In genomic region chr6:111683749-111684267, GRCh38 we compare ENCODE assay signal across 10 cellular contexts.
DNase-seq lines count a peak whose midpoint lies in the region; TF ChIP-seq lines count a peak whose summit lies in the region.
"Had no signal": no experiment of that assay in that cellular context is flagged by ENCODE, and none has a peak within 500 bp of the region (broad histone marks: within the 10 kb centered on the region; RNA-seq: fewer than 3 reads in every experiment).

No MANE protein-coding gene starts in this region.

- H3K36me3 ChIP-seq in SJSA1 (peaks cover 17% of the 10 kb centered on the region; the same call in 1 of the 2 replicates), esophagus muscularis mucosa (peaks cover 0 to 18% (median 0%) of the 10 kb centered on the region in 4 donors), neural progenitor cell (no peaks in the 10 kb centered on the region)

- peaks cover 26% of the 10 kb centered on the region for H3F3A ChIP-seq in neural progenitor cell (ENCODE audit: low read depth)

- intact Hi-C loops in esophagus muscularis mucosa (cut with DNase I): no loop called here

- peaks cover 81% of the 10 kb centered on the region for H3K4me1 Mint-ChIP-seq in neural progenitor cell

- H3K4me1 ChIP-seq in SJSA1 (replicated peaks): peaks cover 20% of the 10 kb centered on the region
- H3K4me1 ChIP-seq in esophagus muscularis mucosa: peaks cover 33 to 53% (median 43%) of the 10 kb centered on the region in 4 donors
- H3K4me1 ChIP-seq in neural progenitor cell: peaks cover 51% of the 10 kb centered on the region

- H3K4me3 ChIP-seq in AG04449 (ENCODE audit: low read depth, low read length) (no peak overlapping the region), SJSA1 (no peak overlapping the region), esophagus muscularis mucosa (no peak overlapping the region), neural progenitor cell (no peak overlapping the region)

- no peaks in the 10 kb centered on the region for H3K9me3 Mint-ChIP-seq in neural progenitor cell

- CTCF ChIA-PET in AG04449 (lab: Yijun Ruan, JAX): interaction anchor here (1.0 kb wide), 2 partner anchors 16 to 360 kb away, joined by 3 to 5 read pairs; no protein-coding TSS in a partner anchor

- H3K27me3 Mint-ChIP-seq in neural progenitor cell (ENCODE audit: insufficient read depth, low read depth): peaks cover 4% of the 10 kb centered on the region

- peak; percentile 45 for DNase-seq in AG04449 (ENCODE audit: low read depth, low spot score)
- peak in 1 of 2 experiments; percentile 70 for DNase-seq in SJSA1 (ENCODE audit: low read depth in 1 of 2, low spot score in 2 of 2)
- peak; percentile 91 for DNase-seq in esophagus muscularis mucosa (ENCODE audit: extremely low spot score)
- no peak for DNase-seq in neural progenitor cell (ENCODE audit: low spot score)
- no peak for DNase-seq in COR-L47 (lab: John Stamatoyannopoulos, UW)
- no peak for DNase-seq in GM20000 (ENCODE audit: low spot score)
- no peak for DNase-seq in NCI-H2196 treated with DMSO at 0.1 percent for 48 hours (lab: John Stamatoyannopoulos, UW; ENCODE audit: unreplicated experiment)
- no peak for DNase-seq in NCI-H524 treated with DMSO at 0.1 percent for 48 hours (lab: John Stamatoyannopoulos, UW)
- DNase-seq: DMS153 had no signal

- no peaks in the 10 kb centered on the region for H3K79me2 ChIP-seq in neural progenitor cell (ENCODE audit: low read depth)

- H3K4me2 ChIP-seq in neural progenitor cell: no peak overlapping the region

- POLR2A ChIA-PET in AG04449 (lab: Yijun Ruan, JAX): no interaction called here

- no peak for TF ChIP-seq EP300 in esophagus muscularis mucosa (IDR thresholded peaks at IDR 0.05)

- peaks cover 44% of the 10 kb centered on the region for H3K36me3 Mint-ChIP-seq in neural progenitor cell

- H3K27me3 ChIP-seq in SJSA1 (replicated peaks) (no peaks in the 10 kb centered on the region), esophagus muscularis mucosa (no peaks in the 10 kb centered on the region), neural progenitor cell (no peaks in the 10 kb centered on the region)

- H3K27ac ChIP-seq in SJSA1 (peak overlapping the region; percentile 82), esophagus muscularis mucosa (replicated peaks in 1 of 4) (peak overlapping the region; percentile 68 to 77 (median 74)), neural progenitor cell (no peak overlapping the region)
- H3K27ac ChIP-seq: HL-60 had no signal

- no peak overlapping the region for H3K9ac ChIP-seq in neural progenitor cell

- peak overlapping the region; percentile 12 for H3K27ac Mint-ChIP-seq in neural progenitor cell

- peaks cover 10% of the 10 kb centered on the region for H4K20me1 ChIP-seq in neural progenitor cell (ENCODE audit: low read depth)

- H3K4me3 Mint-ChIP-seq in neural progenitor cell: no peak overlapping the region

- WGBS in esophagus muscularis mucosa: 79% methylated on average over 5 of the region's 5 CpGs

- H3K9me3 ChIP-seq in SJSA1 (replicated peaks): no peaks in the 10 kb centered on the region
- H3K9me3 ChIP-seq in esophagus muscularis mucosa: no peaks in the 10 kb centered on the region
- no peaks in the 10 kb centered on the region for H3K9me3 ChIP-seq in neural progenitor cell (ENCODE audit: low read depth)

- no peak for TF ChIP-seq POLR2A in esophagus muscularis mucosa (IDR thresholded peaks at IDR 0.05; ENCODE audit: low read depth)

- no peak overlapping the region for H2AFZ ChIP-seq in neural progenitor cell (replicated peaks)

- TF ChIP-seq CTCF in AG04449 (IDR thresholded peaks at IDR 0.05; ENCODE audit: insufficient read depth, low read length, missing control alignments): no peak
- TF ChIP-seq CTCF in esophagus muscularis mucosa (IDR thresholded peaks at IDR 0.05): no peak
- TF ChIP-seq CTCF in neural progenitor cell (IDR thresholded peaks at IDR 0.05): no peak
- no peak for TF ChIP-seq CTCF in GM20000 (IDR thresholded peaks at IDR 0.05; ENCODE audit: extremely low read depth, missing control alignments)

Comparison
In these comparisons a context has a peak if more than half of its experiments do, and no peak if none do; other contexts are left out.
1. DNase-seq: peak in AG04449 (single experiment) and esophagus muscularis mucosa (single experiment); none in neural progenitor cell (single experiment), COR-L47 (single experiment), GM20000 (single experiment), NCI-H2196 treated with DMSO at 0.1 percent for 48 hours (single experiment) and NCI-H524 treated with DMSO at 0.1 percent for 48 hours (single experiment).